ENCODE assay signal across 8 cellular contexts in genomic region chr1:178726545-178726944, GRCh38. TPM values are rescaled to one million over a fixed set of nuclear protein-coding genes. Genes with fewer than 3 reads are reported as not detected.
DNase-seq lines count a peak whose midpoint lies in the region; ATAC-seq and TF ChIP-seq lines count a peak whose summit lies in the region.

No MANE protein-coding gene starts in this region.

- no peak for TF ChIP-seq CTCF in CD4-positive, alpha-beta T cell (IDR thresholded peaks at IDR 0.05)
- TF ChIP-seq CTCF in choroid plexus epithelial cell (conservative IDR thresholded peaks at IDR 0.05; ENCODE audit: low read depth, low read length), result no peak
- no peak for TF ChIP-seq CTCF in neural crest cell (conservative IDR thresholded peaks at IDR 0.05)

- peak overlapping the region; percentile 88 for H3K4me3 ChIP-seq in HUES48 (ENCODE audit: low read depth, low read length)
- H3K4me3 ChIP-seq in choroid plexus epithelial cell (ENCODE audit: low read depth, low read length), result peak overlapping the region; percentile 77

- intact Hi-C loops in CD4-positive, alpha-beta T cell (cut with DNase I, micrococcal nuclease), result loop anchor here (2.0 to 10.0 kb wide), 4 partner anchors 182 to 641 kb away; partner anchors contain the start of gene AXDND1 (in 2 of the 2)

- H3K27ac ChIP-seq in CD4-positive, alpha-beta T cell (ENCODE audit: low read depth, low read length), result no peak overlapping the region
- peak overlapping the region; percentile 72 for H3K27ac ChIP-seq in HUES48 (ENCODE audit: low read depth, low read length)

- H3K9ac ChIP-seq in HUES48 (ENCODE audit: low read depth, low read length), result no peak overlapping the region

- no peak for DNase-seq in CD4-positive, alpha-beta T cell
- DNase-seq in choroid plexus epithelial cell (ENCODE audit: low read depth), result no peak
- no peak for DNase-seq in neural crest cell (ENCODE audit: low read depth, low spot score)
- DNase-seq in D341Med (ENCODE audit: low spot score), result no peak
- DNase-seq in iPS-NIHi11 (ENCODE audit: low spot score), result no peak

- POLR2A ChIA-PET in CD4-positive, alpha-beta T cell (lab: Charles Lee), result interaction anchor here (0.8 to 1.7 kb wide), 6 partner anchors 9 to 1776 kb away, joined by 3 to 4 read pairs (median 3); partner anchors contain the start of gene ACBD6

- H3K27me3 Mint-ChIP-seq in CD4-positive, alpha-beta T cell, result no peaks in the 10 kb centered on the region
- no peaks in the 10 kb centered on the region for H3K27me3 Mint-ChIP-seq in neural crest cell (ENCODE audit: low read depth)

- peak overlapping the region; percentile 87 for H3K27ac Mint-ChIP-seq in CD4-positive, alpha-beta T cell
- no peak overlapping the region for H3K27ac Mint-ChIP-seq in neural crest cell (ENCODE audit: unreplicated experiment)

- no peaks in the 10 kb centered on the region for H3K9me3 ChIP-seq in CD4-positive, alpha-beta T cell (ENCODE audit: control insufficient read depth, low read length)
- H3K9me3 ChIP-seq in HUES48 (ENCODE audit: control insufficient read depth, insufficient read depth, low read length), result no peaks in the 10 kb centered on the region

- peaks cover 27% of the 10 kb centered on the region for H3K4me1 ChIP-seq in HUES48 (ENCODE audit: control insufficient read depth, insufficient read depth, low read length)

- H3K4me1 Mint-ChIP-seq in CD4-positive, alpha-beta T cell (ENCODE audit: low read depth), result peaks cover 40% of the 10 kb centered on the region
- peaks cover 28% of the 10 kb centered on the region for H3K4me1 Mint-ChIP-seq in neural crest cell

- no peak for ATAC-seq in CD4-positive, alpha-beta T cell (ENCODE audit: poor library complexity)
- ATAC-seq in GM21717 (IDR thresholded peaks at IDR 0.05; ENCODE audit: unreplicated experiment) (no peak), GM21423 (IDR thresholded peaks at IDR 0.05; ENCODE audit: unreplicated experiment) (no peak)

- CTCF ChIA-PET in CD4-positive, alpha-beta T cell (lab: Charles Lee), result interaction anchor here (0.9 kb wide), 1 partner anchor 21 kb away, joined by 3 read pairs; no protein-coding TSS in a partner anchor

- no peaks in the 10 kb centered on the region for H3K9me3 Mint-ChIP-seq in CD4-positive, alpha-beta T cell
- H3K9me3 Mint-ChIP-seq in neural crest cell, result no peaks in the 10 kb centered on the region

- peak overlapping the region; percentile 93 for H3K4me3 Mint-ChIP-seq in CD4-positive, alpha-beta T cell
- H3K4me3 Mint-ChIP-seq in neural crest cell, result peak overlapping the region; percentile 95

- H3K36me3 ChIP-seq in HUES48 (ENCODE audit: control insufficient read depth, insufficient read depth, low read length), result no peaks in the 10 kb centered on the region; the same call in 1 of the 2 replicates

- H3K36me3 Mint-ChIP-seq in CD4-positive, alpha-beta T cell (ENCODE audit: low read depth), result peaks cover 8% of the 10 kb centered on the region
- H3K36me3 Mint-ChIP-seq in neural crest cell (ENCODE audit: low read depth), result peaks cover 5% of the 10 kb centered on the region

- no peaks in the 10 kb centered on the region for H3K27me3 ChIP-seq in CD4-positive, alpha-beta T cell (ENCODE audit: control insufficient read depth, insufficient read depth, low read length)
- 0 out of 2 replicates have a peak, but pooled peaks cover 6% of the 10 kb centered on the region for H3K27me3 ChIP-seq in HUES48 (ENCODE audit: control insufficient read depth, insufficient read depth, low read length)

RNA-seq across cellular contexts. Expression of gene RALGPS2, which starts 1.5 kb away (rescaled TPM):
- 10 to 100 TPM in 1 of 2 experiments, 1 to 10 TPM in 1; 8.6 to 10.8 TPM for total RNA-seq in CD4-positive, alpha-beta T cell
- 28.2 and 33.9 TPM in 2 replicates for total RNA-seq in neural crest cell
